8 cellular contexts compared by ENCODE assay signal in the genomic region with DNA sequence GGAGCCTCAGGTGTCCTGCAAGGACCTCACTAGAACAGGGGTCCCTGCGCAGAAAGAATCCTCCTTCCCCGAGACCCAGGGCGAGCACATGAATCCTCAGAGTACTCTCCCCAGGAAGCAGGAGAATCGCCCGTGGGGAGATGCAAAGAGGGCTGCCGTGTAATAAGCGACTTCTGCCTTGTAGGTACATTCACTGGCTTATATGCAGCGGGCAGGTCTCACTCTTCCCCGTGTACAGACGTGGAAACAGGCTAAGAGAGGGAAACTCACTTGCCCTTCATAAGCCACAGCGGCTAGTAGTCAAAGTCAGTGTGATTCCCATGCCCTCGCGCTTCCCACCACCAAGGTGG. TPM values are rescaled to one million over a fixed set of nuclear protein-coding genes. Genes with fewer than 3 reads are reported as not detected.
DNase-seq lines count a peak whose midpoint lies in the region; ATAC-seq and TF ChIP-seq lines count a peak whose summit lies in the region.

No MANE protein-coding gene starts in this region.

- H3K27ac Mint-ChIP-seq in CD14-positive monocyte (no peak overlapping the region), immature natural killer cell (peak overlapping the region in 4 of 6 donors; percentile 26 to 56 (median 49))
- H3K27ac Mint-ChIP-seq in activated T-helper 1 cell treated with anti-CD3 and anti-CD28 coated beads, Interleukin-12 subunit alpha, Interleukin-12 subunit beta, Interleukin-2, Interleukin-4 antibody, amounts not matched to agents 30 ng/mL and 10 ng/mL and 1 ng/mL, durations not matched to agents 14 hours and 24 hours and 36 hours = peak overlapping the region; percentile 91

- TF ChIP-seq CTCF in CD14-positive monocyte (IDR thresholded peaks at IDR 0.05) = no peak

- peaks cover 8 to 18% (median 17%) of the 10 kb centered on the region in 3 donors for H3K27me3 Mint-ChIP-seq in CD14-positive monocyte (ENCODE audit: low read depth in 3 of 3)
- no peaks in the 10 kb centered on the region for H3K27me3 Mint-ChIP-seq in activated T-helper 1 cell treated with anti-CD3 and anti-CD28 coated beads, Interleukin-12 subunit alpha, Interleukin-12 subunit beta, Interleukin-2, Interleukin-4 antibody, amounts not matched to agents 30 ng/mL and 10 ng/mL and 1 ng/mL, durations not matched to agents 14 hours and 24 hours and 36 hours (ENCODE audit: insufficient read depth)
- peaks cover 3 to 7% (median 5%) of the 10 kb centered on the region in 3 donors for H3K27me3 Mint-ChIP-seq in immature natural killer cell (ENCODE audit: low read depth in 3 of 3)

- no peaks in the 10 kb centered on the region for H3K9me3 ChIP-seq in subcutaneous abdominal adipose tissue (ENCODE audit: control insufficient read depth in 5 of 5, low read length in 5 of 5)

- H3K27ac ChIP-seq in subcutaneous abdominal adipose tissue (ENCODE audit: low read depth, low read length) = no peak overlapping the region

- DNase-seq in CD14-positive monocyte (ENCODE audit: low spot score) (no peak), immature natural killer cell (no peak), posterior cingulate gyrus (no peak), NCI-H446 (lab: John Stamatoyannopoulos, UW) (no peak)
- DNase-seq in activated T-helper 1 cell treated with anti-CD3 and anti-CD28 coated beads, Interleukin-12 subunit alpha, Interleukin-12 subunit beta, Interleukin-2, Interleukin-4 antibody, amounts not matched to agents 30 ng/mL and 10 ng/mL and 1 ng/mL, durations not matched to agents 14 hours and 24 hours and 36 hours (ENCODE audit: low spot score) = no peak

- no peaks in the 10 kb centered on the region for H3K36me3 ChIP-seq in subcutaneous abdominal adipose tissue (ENCODE audit: control insufficient read depth in 5 of 5, insufficient read depth in 5 of 5, low read length in 5 of 5)

- H3K27me3 ChIP-seq in subcutaneous abdominal adipose tissue (ENCODE audit: control insufficient read depth in 5 of 5, insufficient read depth in 4 of 5, low read length in 5 of 5) = no peaks in the 10 kb centered on the region

- H3K36me3 Mint-ChIP-seq in CD14-positive monocyte (peaks cover 13 to 30% of the 10 kb centered on the region in 2 donors), immature natural killer cell (no peaks in the 10 kb centered on the region)
- H3K36me3 Mint-ChIP-seq in activated T-helper 1 cell treated with anti-CD3 and anti-CD28 coated beads, Interleukin-12 subunit alpha, Interleukin-12 subunit beta, Interleukin-2, Interleukin-4 antibody, amounts not matched to agents 30 ng/mL and 10 ng/mL and 1 ng/mL, durations not matched to agents 14 hours and 24 hours and 36 hours (ENCODE audit: low read depth) = peaks cover 11% of the 10 kb centered on the region

- peak; percentile 9 for ATAC-seq in HG02642 (IDR thresholded peaks at IDR 0.05; ENCODE audit: poor library complexity, unreplicated experiment)
- ATAC-seq in GM18511 (IDR thresholded peaks at IDR 0.05; ENCODE audit: unreplicated experiment) = no peak

- H3K4me3 ChIP-seq in subcutaneous abdominal adipose tissue (ENCODE audit: low read depth in 1 of 5, low read length in 5 of 5) = peak overlapping the region; percentile 50 to 76 (median 70)

- peaks cover 0 to 3% (median 0%) of the 10 kb centered on the region in 7 donors for H3K9me3 Mint-ChIP-seq in CD14-positive monocyte
- H3K9me3 Mint-ChIP-seq in activated T-helper 1 cell treated with anti-CD3 and anti-CD28 coated beads, Interleukin-12 subunit alpha, Interleukin-12 subunit beta, Interleukin-2, Interleukin-4 antibody, amounts not matched to agents 30 ng/mL and 10 ng/mL and 1 ng/mL, durations not matched to agents 14 hours and 24 hours and 36 hours = no peaks in the 10 kb centered on the region
- no peaks in the 10 kb centered on the region for H3K9me3 Mint-ChIP-seq in immature natural killer cell

- H3K9ac ChIP-seq in subcutaneous abdominal adipose tissue (ENCODE audit: low read length in 5 of 5) = peak overlapping the region in 1 of 5 donors; percentile 56

- H3K4me1 ChIP-seq in subcutaneous abdominal adipose tissue (ENCODE audit: control insufficient read depth in 5 of 5, insufficient read depth in 5 of 5, low read length in 5 of 5) = peaks cover 8 to 34% (median 30%) of the 10 kb centered on the region in 5 donors

- intact Hi-C loops in CD14-positive monocyte (cut with micrococcal nuclease) = loop anchor here (2.0 to 10.0 kb wide), 3 partner anchors 16 to 130 kb away; a partner anchor contains a TSS
- intact Hi-C loops in activated T-helper 1 cell treated with anti-CD3 and anti-CD28 coated beads, Interleukin-12 subunit alpha, Interleukin-12 subunit beta, Interleukin-2, Interleukin-4 antibody, amounts not matched to agents 30 ng/mL and 10 ng/mL and 1 ng/mL, durations not matched to agents 14 hours and 24 hours and 36 hours (cut with micrococcal nuclease) = loop anchor here (1.0 to 10.0 kb wide), 10 partner anchors 10 to 730 kb away; a partner anchor contains a TSS
- intact Hi-C loops in posterior cingulate gyrus (cut with DNase I) = loop anchor here (5.0 kb wide), 1 partner anchor 82 kb away; no protein-coding TSS in a partner anchor

- H3K4me3 Mint-ChIP-seq in CD14-positive monocyte (peak overlapping the region; percentile 75 to 90), immature natural killer cell (peak overlapping the region; percentile 83 to 92 (median 85))
- peak overlapping the region; percentile 89 for H3K4me3 Mint-ChIP-seq in activated T-helper 1 cell treated with anti-CD3 and anti-CD28 coated beads, Interleukin-12 subunit alpha, Interleukin-12 subunit beta, Interleukin-2, Interleukin-4 antibody, amounts not matched to agents 30 ng/mL and 10 ng/mL and 1 ng/mL, durations not matched to agents 14 hours and 24 hours and 36 hours

- H3K4me1 Mint-ChIP-seq in CD14-positive monocyte (peaks cover 33% of the 10 kb centered on the region), immature natural killer cell (peaks cover 30 to 37% of the 10 kb centered on the region in 2 donors)
- H3K4me1 Mint-ChIP-seq in activated T-helper 1 cell treated with anti-CD3 and anti-CD28 coated beads, Interleukin-12 subunit alpha, Interleukin-12 subunit beta, Interleukin-2, Interleukin-4 antibody, amounts not matched to agents 30 ng/mL and 10 ng/mL and 1 ng/mL, durations not matched to agents 14 hours and 24 hours and 36 hours (ENCODE audit: low read depth) = peaks cover 39% of the 10 kb centered on the region

RNA-seq across cellular contexts. Expression of a gene that starts 0.4 kb away (rescaled TPM):
- polyA plus RNA-seq in CD14-positive monocyte = under 1 TPM in 1 of 2 donors, not detected in 1; 0.13 TPM
- 19.1 and 23.9 TPM in 2 replicates for total RNA-seq in activated T-helper 1 cell treated with anti-CD3 and anti-CD28 coated beads, Interleukin-12 subunit alpha, Interleukin-12 subunit beta, Interleukin-2, Interleukin-4 antibody, amounts not matched to agents 30 ng/mL and 10 ng/mL and 1 ng/mL, durations not matched to agents 14 hours and 24 hours and 36 hours
- polyA plus RNA-seq in immature natural killer cell = 1 to 10 TPM; 1.1 to 2.5 (median 2.1) TPM

RNA-seq across cellular contexts. Expression of a gene that starts 16.7 kb away (rescaled TPM):
- polyA plus RNA-seq in CD14-positive monocyte = 10 to 100 TPM; 78.0 to 93.5 TPM
- total RNA-seq in activated T-helper 1 cell treated with anti-CD3 and anti-CD28 coated beads, Interleukin-12 subunit alpha, Interleukin-12 subunit beta, Interleukin-2, Interleukin-4 antibody, amounts not matched to agents 30 ng/mL and 10 ng/mL and 1 ng/mL, durations not matched to agents 14 hours and 24 hours and 36 hours = 17.0 and 17.8 TPM in 2 replicates
- 100 to 1,000 TPM in 1 of 3 donors, 10 to 100 TPM in 2; 37.1 to 104 (median 49.3) TPM for polyA plus RNA-seq in immature natural killer cell

RNA-seq across cellular contexts. Expression of a gene that starts 49.7 kb away (rescaled TPM):
- polyA plus RNA-seq in CD14-positive monocyte = not detected
- total RNA-seq in activated T-helper 1 cell treated with anti-CD3 and anti-CD28 coated beads, Interleukin-12 subunit alpha, Interleukin-12 subunit beta, Interleukin-2, Interleukin-4 antibody, amounts not matched to agents 30 ng/mL and 10 ng/mL and 1 ng/mL, durations not matched to agents 14 hours and 24 hours and 36 hours = 0.10 TPM in 1 of 2 replicates, not detected in the other
- polyA plus RNA-seq in immature natural killer cell = 1 to 10 TPM in 2 of 3 donors, under 1 TPM in 1; 0.22 to 2.9 (median 1.2) TPM

Comparison
In these comparisons a context has a peak if more than half of its experiments do, and no peak if none do; other contexts are left out.
1. H3K27ac Mint-ChIP-seq: peak in activated T-helper 1 cell treated with anti-CD3 and anti-CD28 coated beads, Interleukin-12 subunit alpha, Interleukin-12 subunit beta, Interleukin-2, Interleukin-4 antibody, amounts not matched to agents 30 ng/mL and 10 ng/mL and 1 ng/mL, durations not matched to agents 14 hours and 24 hours and 36 hours (single experiment) and immature natural killer cell (4 of 6); none in CD14-positive monocyte (0 of 7).
2. Peak in every context shown above with its lines, with median percentiles within 50 percentile points of each other: H3K4me3 Mint-ChIP-seq.